In the genomic region with DNA sequence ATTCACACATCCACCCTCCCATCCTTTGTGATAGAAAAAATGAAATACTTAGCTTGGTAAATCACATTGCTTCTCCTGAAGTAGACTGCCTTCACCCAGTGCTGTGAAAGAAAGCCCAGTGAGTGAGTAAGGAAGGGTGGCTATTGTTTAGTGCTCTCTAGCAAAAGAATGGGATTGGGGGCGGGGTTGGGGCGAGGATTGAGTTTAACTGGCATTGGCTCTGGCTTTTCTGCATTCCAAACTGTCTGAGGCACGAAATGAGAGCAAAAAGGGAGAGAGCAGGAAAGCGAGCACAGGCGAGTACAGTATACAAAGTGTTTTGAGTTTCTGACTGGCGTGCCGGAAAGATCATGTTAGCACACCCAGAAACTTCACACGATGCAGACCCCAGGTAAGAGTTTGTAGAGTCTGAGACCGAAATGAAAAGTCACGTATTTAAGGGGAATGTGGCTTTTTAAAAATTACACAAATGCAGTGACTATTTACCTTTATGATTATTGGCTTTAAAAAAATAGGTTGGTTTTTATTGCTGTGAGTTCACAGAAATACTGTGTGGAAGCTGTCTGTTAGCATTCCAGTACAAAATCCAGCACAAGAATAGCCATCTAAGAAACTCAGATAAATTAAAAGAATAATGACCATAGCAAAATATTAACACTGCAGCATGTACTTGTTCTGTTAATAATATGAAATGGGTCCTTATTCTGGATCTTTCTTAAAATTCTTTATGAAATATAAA, we compare ENCODE assay signal across 9 cellular contexts.
DNase-seq lines count a peak whose midpoint lies in the region; ATAC-seq and TF ChIP-seq lines count a peak whose summit lies in the region.
"Had no signal": no experiment of that assay in that cellular context is flagged by ENCODE, and none has a peak within 500 bp of the region (broad histone marks: within the 10 kb centered on the region; RNA-seq: fewer than 3 reads in every experiment).

No MANE protein-coding gene starts in this region.

- H3K27ac ChIP-seq in iPS DF 6.9 (ENCODE audit: low read length), result no peak overlapping the region

- no peaks in the 10 kb centered on the region for H3K36me3 Mint-ChIP-seq in brain

- peaks cover 80% of the 10 kb centered on the region for H3K4me1 Mint-ChIP-seq in brain

- peak overlapping the region; percentile 79 to 88 (median 87) for H3K4me3 Mint-ChIP-seq in brain

- H3K36me3 ChIP-seq in iPS DF 6.9 (ENCODE audit: control insufficient read depth, insufficient read depth, low read length), result no peaks in the 10 kb centered on the region

- peak; percentile 89 for DNase-seq in HCEC 1CT
- DNase-seq in iPS DF 6.9 (ENCODE audit: low read depth, low spot score), result peak; percentile 83
- DNase-seq in skeletal muscle cell (ENCODE audit: low read depth), result peak; percentile 63
- DNase-seq in NCI-H774 (lab: John Stamatoyannopoulos, UW), result no peak
- DNase-seq: stimulated activated CD4-positive, alpha-beta T cell treated with anti-CD3 and anti-CD28 coated beads, Interleukin-1b, Interleukin-23, amount 100 ng/mL, for 48 hours had no signal

- H3K4me3 ChIP-seq in iPS DF 6.9 (ENCODE audit: low read length) (no peak overlapping the region; the same call in 1 of the 2 replicates), skeletal muscle cell (ENCODE audit: low read depth, low read length) (peak overlapping the region; percentile 24)

- H3K9me3 Mint-ChIP-seq in brain, result no peaks in the 10 kb centered on the region

- no peaks in the 10 kb centered on the region for H3K4me1 ChIP-seq in iPS DF 6.9 (ENCODE audit: control insufficient read depth, insufficient read depth, low read length)

- no peaks in the 10 kb centered on the region for H3K9me3 ChIP-seq in iPS DF 6.9 (ENCODE audit: control insufficient read depth, insufficient read depth, low read length)

- no peaks in the 10 kb centered on the region for H3K27me3 Mint-ChIP-seq in brain

- ATAC-seq in GM19351 (IDR thresholded peaks at IDR 0.05; ENCODE audit: unreplicated experiment) (no peak), GM18909 (IDR thresholded peaks at IDR 0.05; ENCODE audit: poor library complexity, unreplicated experiment) (no peak), HG03139 (IDR thresholded peaks at IDR 0.05; ENCODE audit: unreplicated experiment) (no peak)

- peak overlapping the region; percentile 69 to 95 (median 91) for H3K27ac Mint-ChIP-seq in brain

- TF ChIP-seq CTCF in brain (conservative IDR thresholded peaks at IDR 0.05), result no peak

- no CpG with 5 or more reads among the region's 10 CpGs for WGBS in iPS DF 6.9 (ENCODE audit: insufficient coverage, insufficient read length)

- no peaks in the 10 kb centered on the region for H3K27me3 ChIP-seq in iPS DF 6.9 (ENCODE audit: control insufficient read depth, insufficient read depth, low read length)
